Comparison of ENCODE assay signal across 8 cellular contexts in genomic region chr15:69973102-69973714, GRCh38.
DNase-seq lines count a peak whose midpoint lies in the region; ATAC-seq and TF ChIP-seq lines count a peak whose summit lies in the region.

No MANE protein-coding gene starts in this region.

- ATAC-seq in HG03457 (IDR thresholded peaks at IDR 0.05; ENCODE audit: unreplicated experiment) (no peak), HG03378 (IDR thresholded peaks at IDR 0.05; ENCODE audit: unreplicated experiment) (no peak), HG03460 (IDR thresholded peaks at IDR 0.05; ENCODE audit: unreplicated experiment) (no peak)

- no peaks in the 10 kb centered on the region for H3K9me3 Mint-ChIP-seq in activated naive CD4-positive, alpha-beta T cell treated with anti-CD3 and anti-CD28 coated beads for 36 hours

- no peaks in the 10 kb centered on the region for H3K4me1 Mint-ChIP-seq in activated naive CD4-positive, alpha-beta T cell treated with anti-CD3 and anti-CD28 coated beads for 36 hours (ENCODE audit: low read depth)

- H3K27ac Mint-ChIP-seq in activated naive CD4-positive, alpha-beta T cell treated with anti-CD3 and anti-CD28 coated beads for 36 hours, result no peak overlapping the region

- H3K36me3 Mint-ChIP-seq in activated naive CD4-positive, alpha-beta T cell treated with anti-CD3 and anti-CD28 coated beads for 36 hours (ENCODE audit: low read depth), result no peaks in the 10 kb centered on the region

- no peak overlapping the region for H3K4me3 Mint-ChIP-seq in activated naive CD4-positive, alpha-beta T cell treated with anti-CD3 and anti-CD28 coated beads for 36 hours

- H3K27me3 Mint-ChIP-seq in activated naive CD4-positive, alpha-beta T cell treated with anti-CD3 and anti-CD28 coated beads for 36 hours (ENCODE audit: low read depth), result peaks cover 16% of the 10 kb centered on the region

- DNase-seq in activated naive CD4-positive, alpha-beta T cell treated with anti-CD3 and anti-CD28 coated beads for 36 hours, result peak; percentile 69
- no peak for DNase-seq in activated naive CD4-positive, alpha-beta T cell treated with anti-CD3 and anti-CD28 coated beads, Interleukin-2, amount 50 U/mL, for 16 hours
- DNase-seq in SW480 (ENCODE audit: low spot score), result peak; percentile 91
- DNase-seq in fibroblast of mammary gland (ENCODE audit: low read depth), result peak; percentile 57
- DNase-seq in stimulated activated CD8-positive, alpha-beta memory T cell treated with anti-CD3 and anti-CD28 coated beads, Interleukin-7, amount 100 ng/mL, for 48 hours (ENCODE audit: extremely low read depth in 1 of 2, low read depth in 1 of 2), result peak; percentile 5 to 27

- CTCF ChIA-PET in activated naive CD4-positive, alpha-beta T cell treated with anti-CD3 and anti-CD28 coated beads for 36 hours (lab: Charles Lee), result no interaction called here

- H3K4me3 ChIP-seq in fibroblast of mammary gland (ENCODE audit: control insufficient read depth, low read depth, low read length), result no peak overlapping the region

- intact Hi-C loops in activated naive CD4-positive, alpha-beta T cell treated with anti-CD3 and anti-CD28 coated beads for 36 hours (cut with micrococcal nuclease), result loop anchor here (10.0 kb wide), 1 partner anchor 218 kb away; no protein-coding TSS in a partner anchor

- TF ChIP-seq CTCF in fibroblast of mammary gland (conservative IDR thresholded peaks at IDR 0.05; ENCODE audit: control insufficient read depth, insufficient read depth, low read depth, low read length), result no peak
